Comparison of ENCODE assay signal across 1 cellular context in genomic region chr1:14039894-14040430, GRCh38.
TF ChIP-seq lines count a peak whose summit lies in the region.

No MANE protein-coding gene starts in this region.

TF ChIP-seq in HCT116, 20 proteins besides CTCF, POLR2A, EP300 and RAD21 (continued from another document):
- TF ChIP-seq, protein P1, sequence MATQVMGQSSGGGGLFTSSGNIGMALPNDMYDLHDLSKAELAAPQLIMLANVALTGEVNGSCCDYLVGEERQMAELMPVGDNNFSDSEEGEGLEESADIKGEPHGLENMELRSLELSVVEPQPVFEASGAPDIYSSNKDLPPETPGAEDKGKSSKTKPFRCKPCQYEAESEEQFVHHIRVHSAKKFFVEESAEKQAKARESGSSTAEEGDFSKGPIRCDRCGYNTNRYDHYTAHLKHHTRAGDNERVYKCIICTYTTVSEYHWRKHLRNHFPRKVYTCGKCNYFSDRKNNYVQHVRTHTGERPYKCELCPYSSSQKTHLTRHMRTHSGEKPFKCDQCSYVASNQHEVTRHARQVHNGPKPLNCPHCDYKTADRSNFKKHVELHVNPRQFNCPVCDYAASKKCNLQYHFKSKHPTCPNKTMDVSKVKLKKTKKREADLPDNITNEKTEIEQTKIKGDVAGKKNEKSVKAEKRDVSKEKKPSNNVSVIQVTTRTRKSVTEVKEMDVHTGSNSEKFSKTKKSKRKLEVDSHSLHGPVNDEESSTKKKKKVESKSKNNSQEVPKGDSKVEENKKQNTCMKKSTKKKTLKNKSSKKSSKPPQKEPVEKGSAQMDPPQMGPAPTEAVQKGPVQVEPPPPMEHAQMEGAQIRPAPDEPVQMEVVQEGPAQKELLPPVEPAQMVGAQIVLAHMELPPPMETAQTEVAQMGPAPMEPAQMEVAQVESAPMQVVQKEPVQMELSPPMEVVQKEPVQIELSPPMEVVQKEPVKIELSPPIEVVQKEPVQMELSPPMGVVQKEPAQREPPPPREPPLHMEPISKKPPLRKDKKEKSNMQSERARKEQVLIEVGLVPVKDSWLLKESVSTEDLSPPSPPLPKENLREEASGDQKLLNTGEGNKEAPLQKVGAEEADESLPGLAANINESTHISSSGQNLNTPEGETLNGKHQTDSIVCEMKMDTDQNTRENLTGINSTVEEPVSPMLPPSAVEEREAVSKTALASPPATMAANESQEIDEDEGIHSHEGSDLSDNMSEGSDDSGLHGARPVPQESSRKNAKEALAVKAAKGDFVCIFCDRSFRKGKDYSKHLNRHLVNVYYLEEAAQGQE (IDR thresholded peaks at IDR 0.05; ENCODE audit: low read depth), result no peak
- TF ChIP-seq ZNF274 (IDR thresholded peaks at IDR 0.05; ENCODE audit: low read depth, low read length) (no peak), ELF1 (IDR thresholded peaks at IDR 0.05; ENCODE audit: borderline replicate concordance, low read depth) (no peak), EGR1 (IDR thresholded peaks at IDR 0.05; ENCODE audit: low read depth) (no peak), CEBPB (IDR thresholded peaks at IDR 0.05; ENCODE audit: low read depth) (no peak), TCF7L2 (IDR thresholded peaks at IDR 0.05; ENCODE audit: borderline replicate concordance, extremely low read depth, insufficient read depth, insufficient read length) (no peak), SP1 (IDR thresholded peaks at IDR 0.05; ENCODE audit: low read depth) (0 out of 2 replicates have a peak, but pooled peaks have one; percentile 26), POLR2AphosphoS5 (IDR thresholded peaks at IDR 0.05; ENCODE audit: low read depth, low read length) (no peak), EZH2phosphoT487 (IDR thresholded peaks at IDR 0.05; ENCODE audit: borderline replicate concordance) (no peak), ZBTB33 (IDR thresholded peaks at IDR 0.05; ENCODE audit: extremely low read depth, insufficient replicate concordance, low read length) (no peak), FOSL1 (IDR thresholded peaks at IDR 0.05; ENCODE audit: low read depth) (peak; percentile 51)
- TF ChIP-seq, protein P2, sequence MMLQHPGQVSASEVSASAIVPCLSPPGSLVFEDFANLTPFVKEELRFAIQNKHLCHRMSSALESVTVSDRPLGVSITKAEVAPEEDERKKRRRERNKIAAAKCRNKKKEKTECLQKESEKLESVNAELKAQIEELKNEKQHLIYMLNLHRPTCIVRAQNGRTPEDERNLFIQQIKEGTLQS (IDR thresholded peaks at IDR 0.05), result no peak
